18 cellular contexts compared by ENCODE assay signal in the genomic region with DNA sequence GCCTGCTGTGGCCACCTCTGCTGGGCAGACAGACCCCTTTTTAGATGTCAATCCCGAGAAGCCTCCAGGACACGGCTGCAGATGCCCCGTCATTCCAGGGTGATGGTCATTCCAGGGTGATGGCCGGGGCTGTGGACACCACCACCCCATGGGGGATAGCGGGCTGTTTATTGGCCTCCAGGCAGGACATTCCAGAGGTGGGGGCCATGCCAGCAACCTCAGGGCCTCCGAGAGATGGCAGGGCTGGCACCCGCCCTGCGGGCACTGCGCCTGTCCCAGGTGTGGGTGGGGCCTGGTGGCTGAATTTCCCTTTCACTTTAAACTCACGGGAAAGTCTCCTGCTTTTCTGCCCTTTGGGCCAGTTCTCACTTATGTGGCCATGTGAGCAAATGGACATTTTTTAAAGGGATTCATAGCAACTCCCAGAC. TPM values are rescaled to one million over a fixed set of nuclear protein-coding genes. Genes with fewer than 3 reads are reported as not detected.
A peak's percentile ranks its signal among the peaks of the same experiment; 100 is the strongest.
DNase-seq lines count a peak whose midpoint lies in the region; ATAC-seq, FAIRE-seq and TF ChIP-seq lines count a peak whose summit lies in the region.
"Had no signal": no experiment of that assay in that cellular context is flagged by ENCODE, and none has a peak within 500 bp of the region (broad histone marks: within the 10 kb centered on the region; RNA-seq: fewer than 3 reads in every experiment).

No MANE protein-coding gene starts in this region.

- CTCF ChIA-PET in HepG2 (lab: Yijun Ruan, JAX; ENCODE audit: low intra/inter-chr PET ratio, low total read pairs): no interaction called here

- H3K27me3 ChIP-seq in HepG2 (ENCODE audit: control insufficient read depth in 1 of 2, insufficient read depth in 2 of 2, low read length in 2 of 2): no peaks in the 10 kb centered on the region
- no peaks in the 10 kb centered on the region for H3K27me3 ChIP-seq in HAP-1 (ENCODE audit: low read depth)
- H3K27me3 ChIP-seq: uterus had no signal

- H3K36me3 ChIP-seq in HepG2 (replicated peaks in 1 of 2; ENCODE audit: control insufficient read depth in 1 of 2, insufficient read depth in 2 of 2, low read length in 2 of 2) (peaks cover 11 to 13% of the 10 kb centered on the region in 2 experiments; a peak in 4 of 5 replicates), HAP-1 (replicated peaks) (no peaks in the 10 kb centered on the region)
- H3K36me3 ChIP-seq: uterus had no signal

- H3K4me3 ChIP-seq in HepG2 (replicated peaks in 1 of 3; ENCODE audit: insufficient read depth in 1 of 3, low read depth in 2 of 3, low read length in 3 of 3) (no peak overlapping the region), HAP-1 (no peak overlapping the region)
- H3K4me3 ChIP-seq: coronary artery, uterus had no signal

- H3K27ac ChIP-seq in angular gyrus (ENCODE audit: low read depth, low read length) (peak overlapping the region; percentile 65), HepG2 (ENCODE audit: extremely low read length, insufficient read depth, low read length) (no peak overlapping the region), temporal lobe (ENCODE audit: low read depth, low read length) (peak overlapping the region; percentile 63)
- H3K27ac ChIP-seq: uterus had no signal

- FAIRE-seq in HTR-8/SVneo (lab: Jason Lieb, UNC): peak; percentile 23
- no peak for FAIRE-seq in HepG2 (lab: Jason Lieb, UNC)
- FAIRE-seq: GM12892, RCC 7860 had no signal

- H3K79me2 ChIP-seq in HepG2 (ENCODE audit: insufficient read depth, low read length): no peaks in the 10 kb centered on the region

- no peak for ATAC-seq in HepG2
- ATAC-seq: activated naive CD8-positive, alpha-beta T cell treated with anti-CD3 and anti-CD28 coated beads, Interleukin-2, amount 50 U/mL, for 24 hours had no signal

- 88% methylated on average over 10 of the region's 10 CpGs for WGBS in HepG2 (ENCODE audit: low lambda C conversion rate)

- TF ChIP-seq RAD21 in HepG2 (CRISPR knock-in tag; IDR thresholded peaks at IDR 0.05): no peak

- peaks cover 23% of the 10 kb centered on the region for H3K4me1 ChIP-seq in HepG2 (ENCODE audit: insufficient read depth, low read length)
- H3K4me1 ChIP-seq in HAP-1: peaks cover 13% of the 10 kb centered on the region
- H3K4me1 ChIP-seq: uterus had no signal

- TF ChIP-seq EP300 in HepG2 (IDR thresholded peaks at IDR 0.05; ENCODE audit: low read depth in 2 of 2, low read length in 2 of 2) (no peak), HepG2 (CRISPR knock-in tag; IDR thresholded peaks at IDR 0.05; ENCODE audit: borderline replicate concordance) (no peak)

- intact Hi-C loops in HepG2 (cut with micrococcal nuclease; ENCODE audit: unreplicated experiment): no loop called here

- POLR2A ChIA-PET in HepG2 (lab: Yijun Ruan, JAX): interaction anchor here (1.0 to 3.2 kb wide), 5 partner anchors 8 to 123 kb away, joined by 3 to 22 read pairs (median 4); partner anchors contain the start of gene TCFL5

- no peak overlapping the region for H2AFZ ChIP-seq in HepG2 (ENCODE audit: low read length)

- in situ Hi-C loops in HepG2 (cut with HindIII; ENCODE audit: extremely low pct_ligation_motif_present, low pct_unique_long_range_greater_than_20kb): no loop called here
- in situ Hi-C loops in HAP-1 (cut with MboI; ENCODE audit: low sequenced_read_pairs): no loop called here

- TF ChIP-seq POLR2A in HepG2 (IDR thresholded peaks at IDR 0.05; ENCODE audit: insufficient read depth in 1 of 2, low read depth in 2 of 2, low read length in 2 of 2): no peak

- no peaks in the 10 kb centered on the region for H3K9me3 ChIP-seq in HepG2 (ENCODE audit: low read length)
- no peaks in the 10 kb centered on the region for H3K9me3 ChIP-seq in HAP-1
- H3K9me3 ChIP-seq: uterus had no signal

- no peak overlapping the region for H3K9ac ChIP-seq in HepG2 (ENCODE audit: insufficient read depth, low read depth, low read length)

- no peak for TF ChIP-seq CTCF in HepG2 (CRISPR knock-in tag; IDR thresholded peaks at IDR 0.05)

- no peak for DNase-seq in HTR-8/SVneo (ENCODE audit: insufficient read length, low spot score)
- no peak for DNase-seq in HepG2 (ENCODE audit: low spot score)
- no peak for DNase-seq in HuH-7.5 (ENCODE audit: low spot score)
- no peak for DNase-seq in HAP-1 (ENCODE audit: low spot score in 2 of 2)
- no peak for DNase-seq in NCI-H2029 (lab: John Stamatoyannopoulos, UW)
- DNase-seq: activated CD4-positive, alpha-beta T cell treated with anti-CD3 and anti-CD28 coated beads for 4 hours; activated naive CD8-positive, alpha-beta T cell treated with anti-CD3 and anti-CD28 coated beads, Interleukin-2, amount 50 U/mL, for 24 hours; activated T-cell treated with anti-CD3 and anti-CD28 coated beads, Interleukin-2, amount 50 U/mL, for 1 hour; NCI-H1417 treated with DMSO at 0.1 percent for 48 hours; NCI-H510A treated with DMSO at 0.1 percent for 48 hours; stimulated activated CD4-positive, alpha-beta T cell treated with anti-CD3 and anti-CD28 coated beads, Interleukin-4, amount 100 ng/mL, for 24 hours; uterus had no signal

- BruUV-seq in HepG2 (replicated peaks; lab: Mats Ljungman, UMichigan): no TSS peak

- H4K20me1 ChIP-seq in HepG2 (ENCODE audit: insufficient read depth, low read length): no peaks in the 10 kb centered on the region

- H3K4me2 ChIP-seq in HepG2 (ENCODE audit: low read depth, low read length): no peak overlapping the region

RNA-seq across cellular contexts. Expression of gene COL9A3, which starts 14.5 kb away (rescaled TPM):
- total RNA-seq in HepG2 (2016; rRNA removed; fragmentation: Illumina TruSeq; extraction: Trizol): 53.3 and 204 TPM in 2 replicates
- total RNA-seq in HepG2 (2016; cell fraction: cytosol; rRNA removed; fragmentation: Illumina TruSeq; extraction: Trizol; ENCODE audit: low read depth): 13.9 and 15.8 TPM in 2 replicates
- 48.0 and 215 TPM in 2 replicates for total RNA-seq in HepG2 (2016; cell fraction: insoluble cytoplasmic fraction; rRNA removed; fragmentation: Illumina TruSeq; extraction: Trizol)
- total RNA-seq in HepG2 (2016; cell fraction: membrane; rRNA removed; fragmentation: Illumina TruSeq; extraction: Trizol): 19.3 and 20.8 TPM in 2 replicates
- total RNA-seq in HepG2 (2016; cell fraction: nucleus; rRNA removed; fragmentation: Illumina TruSeq; extraction: Trizol): 216 and 254 TPM in 2 replicates
- 155 and 175 TPM in 2 replicates for polyA plus RNA-seq in HepG2 (2011; rRNA removed)
- polyA plus RNA-seq in HepG2 (2011; cell fraction: cytosol; rRNA removed): 84.5 and 113 TPM in 2 replicates
- 1,291 and 1,782 TPM in 2 replicates for polyA plus RNA-seq in HepG2 (2011; cell fraction: nucleus; rRNA removed)
- polyA plus RNA-seq in HepG2 (2012): 79.9 and 172 TPM in 2 replicates
- polyA plus RNA-seq in HepG2 (2016; cell fraction: cytosol; fragmentation: Illumina TruSeq; extraction: Trizol; ENCODE audit: low read depth): 9.2 and 9.5 TPM in 2 replicates
- polyA plus RNA-seq in HepG2 (2016; cell fraction: insoluble cytoplasmic fraction; fragmentation: Illumina TruSeq; extraction: Trizol; ENCODE audit: low read depth): 55.1 and 66.2 TPM in 2 replicates
- 17.0 and 20.1 TPM in 2 replicates for polyA plus RNA-seq in HepG2 (2016; cell fraction: membrane; fragmentation: Illumina TruSeq; extraction: Trizol; ENCODE audit: low read depth)
- polyA plus RNA-seq in HepG2 (2016; cell fraction: nucleus; fragmentation: Illumina TruSeq; extraction: Trizol; ENCODE audit: insufficient read depth, low read depth): 637 and 662 TPM in 2 replicates
- polyA minus RNA-seq in HepG2 (2011; rRNA and poly(A)+ RNA removed; ENCODE audit: low replicate concordance): 5.1 and 12.2 TPM in 2 replicates
- polyA minus RNA-seq in HepG2 (2011; cell fraction: cytosol; rRNA and poly(A)+ RNA removed): 23.0 and 25.3 TPM in 2 replicates
- polyA minus RNA-seq in HepG2 (2011; cell fraction: nucleus; rRNA and poly(A)+ RNA removed): 56.8 and 67.0 TPM in 2 replicates
- total RNA-seq in temporal lobe: 22.9 TPM
- total RNA-seq: CD8-positive, alpha-beta memory T cell had no signal
- polyA plus RNA-seq: CD8-positive, alpha-beta memory T cell had no signal

RNA-seq across cellular contexts. Expression of gene OGFR, which starts 26.7 kb away (rescaled TPM):
- total RNA-seq in HepG2 (2016; rRNA removed; fragmentation: Illumina TruSeq; extraction: Trizol): 68.3 and 81.8 TPM in 2 replicates
- 6.3 and 8.7 TPM in 2 replicates for total RNA-seq in HepG2 (2016; cell fraction: cytosol; rRNA removed; fragmentation: Illumina TruSeq; extraction: Trizol; ENCODE audit: low read depth)
- 58.8 and 84.2 TPM in 2 replicates for total RNA-seq in HepG2 (2016; cell fraction: insoluble cytoplasmic fraction; rRNA removed; fragmentation: Illumina TruSeq; extraction: Trizol)
- 20.8 and 24.4 TPM in 2 replicates for total RNA-seq in HepG2 (2016; cell fraction: membrane; rRNA removed; fragmentation: Illumina TruSeq; extraction: Trizol)
- total RNA-seq in HepG2 (2016; cell fraction: nucleus; rRNA removed; fragmentation: Illumina TruSeq; extraction: Trizol): 33.8 and 41.3 TPM in 2 replicates
- polyA plus RNA-seq in HepG2 (2011; rRNA removed): 47.7 and 62.2 TPM in 2 replicates
- 58.6 and 82.5 TPM in 2 replicates for polyA plus RNA-seq in HepG2 (2011; cell fraction: cytosol; rRNA removed)
- 105 and 121 TPM in 2 replicates for polyA plus RNA-seq in HepG2 (2011; cell fraction: nucleus; rRNA removed)
- polyA plus RNA-seq in HepG2 (2012): 34.0 and 38.1 TPM in 2 replicates
- polyA plus RNA-seq in HepG2 (2016; cell fraction: cytosol; fragmentation: Illumina TruSeq; extraction: Trizol; ENCODE audit: low read depth): 4.2 and 4.7 TPM in 2 replicates
- polyA plus RNA-seq in HepG2 (2016; cell fraction: insoluble cytoplasmic fraction; fragmentation: Illumina TruSeq; extraction: Trizol; ENCODE audit: low read depth): 68.1 and 77.5 TPM in 2 replicates
- 11.5 and 14.2 TPM in 2 replicates for polyA plus RNA-seq in HepG2 (2016; cell fraction: membrane; fragmentation: Illumina TruSeq; extraction: Trizol; ENCODE audit: low read depth)
- 103 and 104 TPM in 2 replicates for polyA plus RNA-seq in HepG2 (2016; cell fraction: nucleus; fragmentation: Illumina TruSeq; extraction: Trizol; ENCODE audit: insufficient read depth, low read depth)
- polyA minus RNA-seq in HepG2 (2011; rRNA and poly(A)+ RNA removed; ENCODE audit: low replicate concordance): 38.5 and 45.1 TPM in 2 replicates
- polyA minus RNA-seq in HepG2 (2011; cell fraction: cytosol; rRNA and poly(A)+ RNA removed): 39.4 and 42.5 TPM in 2 replicates
- 15.1 and 20.0 TPM in 2 replicates for polyA minus RNA-seq in HepG2 (2011; cell fraction: nucleus; rRNA and poly(A)+ RNA removed)
- 17.9 TPM for total RNA-seq in temporal lobe

RNA-seq across cellular contexts. Expression of gene TCFL5, which starts 30.2 kb away (rescaled TPM):
- total RNA-seq in HepG2 (2016; rRNA removed; fragmentation: Illumina TruSeq; extraction: Trizol) (20.0 and 21.1 TPM in 2 replicates), temporal lobe (8.9 TPM)
- total RNA-seq in HepG2 (2016; cell fraction: cytosol; rRNA removed; fragmentation: Illumina TruSeq; extraction: Trizol; ENCODE audit: low read depth): 13.3 and 17.7 TPM in 2 replicates
- 20.4 and 21.0 TPM in 2 replicates for total RNA-seq in HepG2 (2016; cell fraction: insoluble cytoplasmic fraction; rRNA removed; fragmentation: Illumina TruSeq; extraction: Trizol)
- total RNA-seq in HepG2 (2016; cell fraction: membrane; rRNA removed; fragmentation: Illumina TruSeq; extraction: Trizol): 28.7 and 36.7 TPM in 2 replicates
- 11.4 and 12.6 TPM in 2 replicates for total RNA-seq in HepG2 (2016; cell fraction: nucleus; rRNA removed; fragmentation: Illumina TruSeq; extraction: Trizol)
- 14.2 and 14.8 TPM in 2 replicates for polyA plus RNA-seq in HepG2 (2011; rRNA removed)
- polyA plus RNA-seq in HepG2 (2011; cell fraction: cytosol; rRNA removed): 9.0 and 11.8 TPM in 2 replicates
- polyA plus RNA-seq in HepG2 (2011; cell fraction: nucleus; rRNA removed): 6.4 and 8.0 TPM in 2 replicates
- polyA plus RNA-seq in HepG2 (2012): 12.4 and 13.3 TPM in 2 replicates
- 13.1 and 14.7 TPM in 2 replicates for polyA plus RNA-seq in HepG2 (2016; cell fraction: cytosol; fragmentation: Illumina TruSeq; extraction: Trizol; ENCODE audit: low read depth)
- 19.5 and 20.9 TPM in 2 replicates for polyA plus RNA-seq in HepG2 (2016; cell fraction: insoluble cytoplasmic fraction; fragmentation: Illumina TruSeq; extraction: Trizol; ENCODE audit: low read depth)
- polyA plus RNA-seq in HepG2 (2016; cell fraction: membrane; fragmentation: Illumina TruSeq; extraction: Trizol; ENCODE audit: low read depth): 25.6 and 29.7 TPM in 2 replicates
- 21.4 and 23.1 TPM in 2 replicates for polyA plus RNA-seq in HepG2 (2016; cell fraction: nucleus; fragmentation: Illumina TruSeq; extraction: Trizol; ENCODE audit: insufficient read depth, low read depth)
- 4.7 and 6.4 TPM in 2 replicates for polyA minus RNA-seq in HepG2 (2011; rRNA and poly(A)+ RNA removed; ENCODE audit: low replicate concordance)
- polyA minus RNA-seq in HepG2 (2011; cell fraction: cytosol; rRNA and poly(A)+ RNA removed): 9.9 and 10.2 TPM in 2 replicates
- 5.2 and 6.1 TPM in 2 replicates for polyA minus RNA-seq in HepG2 (2011; cell fraction: nucleus; rRNA and poly(A)+ RNA removed)

RNA-seq across cellular contexts. Expression of gene MRGBP, which starts 35.1 kb away (rescaled TPM):
- total RNA-seq in HepG2 (2016; rRNA removed; fragmentation: Illumina TruSeq; extraction: Trizol) (34.8 and 35.9 TPM in 2 replicates), temporal lobe (9.8 TPM)
- total RNA-seq in HepG2 (2016; cell fraction: cytosol; rRNA removed; fragmentation: Illumina TruSeq; extraction: Trizol; ENCODE audit: low read depth): 79.0 and 80.7 TPM in 2 replicates
- 31.8 and 38.7 TPM in 2 replicates for total RNA-seq in HepG2 (2016; cell fraction: insoluble cytoplasmic fraction; rRNA removed; fragmentation: Illumina TruSeq; extraction: Trizol)
- total RNA-seq in HepG2 (2016; cell fraction: membrane; rRNA removed; fragmentation: Illumina TruSeq; extraction: Trizol): 96.7 and 98.0 TPM in 2 replicates
- 17.0 and 18.5 TPM in 2 replicates for total RNA-seq in HepG2 (2016; cell fraction: nucleus; rRNA removed; fragmentation: Illumina TruSeq; extraction: Trizol)
- polyA plus RNA-seq in HepG2 (2011; rRNA removed): 31.6 and 34.2 TPM in 2 replicates
- 30.7 and 37.2 TPM in 2 replicates for polyA plus RNA-seq in HepG2 (2011; cell fraction: cytosol; rRNA removed)
- polyA plus RNA-seq in HepG2 (2011; cell fraction: nucleus; rRNA removed): 29.7 and 36.4 TPM in 2 replicates
- 21.6 and 23.1 TPM in 2 replicates for polyA plus RNA-seq in HepG2 (2012)
- 88.5 and 96.5 TPM in 2 replicates for polyA plus RNA-seq in HepG2 (2016; cell fraction: cytosol; fragmentation: Illumina TruSeq; extraction: Trizol; ENCODE audit: low read depth)
- 34.9 and 39.2 TPM in 2 replicates for polyA plus RNA-seq in HepG2 (2016; cell fraction: insoluble cytoplasmic fraction; fragmentation: Illumina TruSeq; extraction: Trizol; ENCODE audit: low read depth)
- polyA plus RNA-seq in HepG2 (2016; cell fraction: membrane; fragmentation: Illumina TruSeq; extraction: Trizol; ENCODE audit: low read depth): 88.7 and 90.6 TPM in 2 replicates
- 40.3 and 42.7 TPM in 2 replicates for polyA plus RNA-seq in HepG2 (2016; cell fraction: nucleus; fragmentation: Illumina TruSeq; extraction: Trizol; ENCODE audit: insufficient read depth, low read depth)
- 21.2 and 36.8 TPM in 2 replicates for polyA minus RNA-seq in HepG2 (2011; rRNA and poly(A)+ RNA removed; ENCODE audit: low replicate concordance)
- 12.7 and 13.0 TPM in 2 replicates for polyA minus RNA-seq in HepG2 (2011; cell fraction: cytosol; rRNA and poly(A)+ RNA removed)
- polyA minus RNA-seq in HepG2 (2011; cell fraction: nucleus; rRNA and poly(A)+ RNA removed): 10.2 and 10.9 TPM in 2 replicates
